In genomic region chr11:10930224-10930960, GRCh38 we compare ENCODE assay signal across 8 cellular contexts.
DNase-seq lines count a peak whose midpoint lies in the region; ATAC-seq, FAIRE-seq and TF ChIP-seq lines count a peak whose summit lies in the region.

No MANE protein-coding gene starts in this region.

- no peaks in the 10 kb centered on the region for H3K36me3 Mint-ChIP-seq in osteocyte (ENCODE audit: unreplicated experiment)

- H3K36me3 ChIP-seq in HUES6 (ENCODE audit: control insufficient read depth, insufficient read depth, low read length): no peaks in the 10 kb centered on the region

- no peaks in the 10 kb centered on the region for H3K9me3 ChIP-seq in HUES6 (ENCODE audit: control insufficient read depth, insufficient read depth, low read depth, low read length)

- H3K4me3 ChIP-seq in HUES6 (ENCODE audit: low read depth, low read length) (peak overlapping the region; percentile 84), foreskin fibroblast (ENCODE audit: low read depth in 1 of 2, low read length in 2 of 2) (peak overlapping the region; percentile 61 to 68)

- no peak for FAIRE-seq in H54 (lab: Jason Lieb, UNC)

- H3K27me3 ChIP-seq in HUES6 (ENCODE audit: control insufficient read depth, insufficient read depth, low read length): peaks cover 17% of the 10 kb centered on the region

- no peak for TF ChIP-seq POLR2A in H54 (IDR thresholded peaks at IDR 0.05; ENCODE audit: low read depth, low read length)

- H3K9me3 Mint-ChIP-seq in osteocyte (ENCODE audit: unreplicated experiment): no peaks in the 10 kb centered on the region

- peaks cover 21% of the 10 kb centered on the region for H3K4me1 ChIP-seq in HUES6 (ENCODE audit: control insufficient read depth, insufficient read depth, low read length)

- no peaks in the 10 kb centered on the region for H3K27me3 Mint-ChIP-seq in osteocyte (ENCODE audit: unreplicated experiment)

- ATAC-seq in GM19452 (IDR thresholded peaks at IDR 0.05; ENCODE audit: unreplicated experiment): no peak

- H3K4me3 Mint-ChIP-seq in osteocyte (ENCODE audit: unreplicated experiment): peak overlapping the region; percentile 89

- DNase-seq in COR-L47 (lab: John Stamatoyannopoulos, UW) (peak; percentile 10), activated T-cell treated with anti-CD3 and anti-CD28 coated beads for 24 hours (ENCODE audit: low read depth) (peak; percentile 2), foreskin fibroblast (peak in 1 of 2 donors; percentile 58), osteocyte (ENCODE audit: extremely low spot score, unreplicated experiment) (no peak), NCI-H524 treated with DMSO at 0.1 percent for 48 hours (lab: John Stamatoyannopoulos, UW) (no peak), H54 (ENCODE audit: insufficient read length, low spot score) (no peak)

- H3K27ac Mint-ChIP-seq in osteocyte (ENCODE audit: unreplicated experiment): peak overlapping the region; percentile 90

- H3K4me1 Mint-ChIP-seq in osteocyte (ENCODE audit: unreplicated experiment): peaks cover 45% of the 10 kb centered on the region

- no peak overlapping the region for H3K27ac ChIP-seq in HUES6 (ENCODE audit: low read depth, low read length)

- TF ChIP-seq CTCF in foreskin fibroblast (IDR thresholded peaks at IDR 0.05; ENCODE audit: low read depth, low read length) (no peak), osteocyte (IDR thresholded peaks at IDR 0.05) (no peak)

- peak overlapping the region; percentile 66 for H3K9ac ChIP-seq in HUES6 (ENCODE audit: low read length)

Comparison
In these comparisons a context has a peak if more than half of its experiments do, and no peak if none do; other contexts are left out.
1. DNase-seq: peak in COR-L47 (single experiment) and activated T-cell treated with anti-CD3 and anti-CD28 coated beads for 24 hours (single experiment); none in osteocyte (single experiment), NCI-H524 treated with DMSO at 0.1 percent for 48 hours (single experiment) and H54 (single experiment).